2 cellular contexts compared by ENCODE assay signal in the genomic region with DNA sequence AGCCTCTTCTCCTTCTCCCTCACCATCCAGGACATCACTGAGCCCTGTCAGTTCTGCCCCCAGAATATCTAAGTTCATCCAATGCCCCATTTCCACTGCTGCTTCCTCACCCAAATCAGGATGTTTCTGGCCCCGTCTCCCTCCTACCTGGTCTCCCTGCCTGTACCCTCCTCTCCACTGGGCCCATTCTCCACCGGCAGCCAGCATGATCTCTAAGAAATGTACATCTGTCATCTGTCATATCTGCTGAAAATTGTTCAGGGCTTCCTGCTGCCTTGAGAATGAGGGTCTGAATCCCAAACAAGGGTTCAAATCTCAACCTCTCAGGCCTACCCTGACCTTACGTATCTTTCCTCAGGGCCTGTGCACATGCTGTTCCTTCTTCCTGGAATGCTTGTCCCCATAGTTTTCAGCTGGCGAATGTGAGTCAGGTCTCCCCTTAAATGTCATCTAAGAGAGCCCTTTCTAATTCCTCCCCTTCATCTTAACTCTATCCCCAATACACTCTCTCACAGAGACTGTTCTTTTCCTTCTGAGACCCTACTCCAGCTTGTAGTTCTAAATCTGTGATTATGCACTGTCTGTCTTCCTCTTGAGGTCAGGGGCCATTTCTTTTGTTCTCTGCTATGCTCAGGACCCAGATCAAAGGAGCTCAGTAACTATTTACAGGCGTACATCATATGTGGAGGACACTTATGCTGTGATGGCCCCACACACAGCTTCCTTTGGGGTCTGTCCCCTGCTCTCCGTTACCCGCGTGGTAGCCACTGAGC.
A peak's percentile ranks its signal among the peaks of the same experiment; 100 is the strongest.
TF ChIP-seq lines count a peak whose summit lies in the region.

No MANE protein-coding gene starts in this region.

TF ChIP-seq in GM12878, 131 proteins besides CTCF, POLR2A, EP300 and RAD21:
- TF ChIP-seq EED (IDR thresholded peaks at IDR 0.05; ENCODE audit: low read depth) (0 out of 2 replicates have a peak, but pooled peaks have one; percentile 4), CHD4 (IDR thresholded peaks at IDR 0.05) (no peak), ZBTB33 (IDR thresholded peaks at IDR 0.05) (0 out of 2 replicates have a peak, but pooled peaks have one; percentile 67)
TF ChIP-seq in GM12878: peak in this region for 2.

TF ChIP-seq in GM12891, 5 proteins besides CTCF, POLR2A, EP300 and RAD21:
- no peak for TF ChIP-seq PAX5 (IDR thresholded peaks at IDR 0.05; ENCODE audit: insufficient read depth, low read length, severe bottlenecking)
- TF ChIP-seq POU2F2 (IDR thresholded peaks at IDR 0.05; ENCODE audit: low read depth, low read length) = no peak
- no peak for TF ChIP-seq TAF1 (IDR thresholded peaks at IDR 0.05; ENCODE audit: low read depth, low read length)
- TF ChIP-seq POLR2AphosphoS5 (IDR thresholded peaks at IDR 0.05; ENCODE audit: low read depth, low read length) = no peak
- no peak for TF ChIP-seq SPI1 (IDR thresholded peaks at IDR 0.05; ENCODE audit: low read depth, low read length)
